ENCODE assay signal across 17 cellular contexts in the genomic region with DNA sequence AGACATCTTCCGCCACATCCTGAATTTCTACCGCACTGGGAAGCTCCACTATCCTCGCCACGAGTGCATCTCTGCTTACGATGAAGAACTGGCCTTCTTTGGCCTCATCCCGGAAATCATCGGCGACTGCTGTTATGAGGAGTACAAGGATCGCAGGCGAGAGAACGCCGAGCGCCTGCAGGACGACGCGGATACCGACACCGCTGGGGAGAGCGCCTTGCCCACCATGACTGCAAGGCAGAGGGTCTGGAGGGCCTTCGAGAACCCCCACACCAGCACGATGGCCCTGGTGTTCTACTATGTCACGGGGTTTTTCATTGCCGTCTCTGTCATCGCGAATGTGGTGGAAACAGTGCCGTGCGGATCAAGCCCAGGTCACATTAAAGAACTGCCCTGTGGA. TPM values are rescaled to one million over a fixed set of nuclear protein-coding genes. Genes with fewer than 3 reads are reported as not detected.
"Had no signal": no experiment of that assay in that cellular context is flagged by ENCODE, and none has a peak within 500 bp of the region (broad histone marks: within the 10 kb centered on the region; RNA-seq: fewer than 3 reads in every experiment).

No MANE protein-coding gene starts in this region.

- H3K9me3 ChIP-seq: ascending aorta, gastroesophageal sphincter, prostate gland, upper lobe of left lung had no signal

- H3K27me3 ChIP-seq: ascending aorta had no signal

- H3K4me3 ChIP-seq: ascending aorta, cardiac muscle cell, gastroesophageal sphincter, prostate gland, spleen, upper lobe of left lung had no signal

- H3K27ac ChIP-seq: ascending aorta, cardiac muscle cell, epithelial cell of prostate, gastroesophageal sphincter, prostate gland, spleen, upper lobe of left lung had no signal

- H3K27me3 Mint-ChIP-seq: effector memory CD8-positive, alpha-beta T cell had no signal

- ATAC-seq: activated naive CD8-positive, alpha-beta T cell treated with anti-CD3 and anti-CD28 coated beads, Interleukin-2, amount 50 U/mL, for 24 hours; effector memory CD8-positive, alpha-beta T cell; gastroesophageal sphincter; sciatic nerve; stimulated activated naive B cell treated with anti-CD40 and anti-IgM and Interleukin-4, amounts not matched to agents 10 μg/mL and 1 μg/mL and 100 μg/mL, for 72 hours had no signal

- DNase-seq: activated CD4-positive, alpha-beta T cell treated with anti-CD3 and anti-CD28 coated beads for 48 hours; activated naive CD4-positive, alpha-beta T cell treated with Interleukin-2 at 50 U/mL for 16 hours; activated naive CD8-positive, alpha-beta T cell treated with anti-CD3 and anti-CD28 coated beads, Interleukin-2, amount 50 U/mL, for 24 hours; cortex of kidney; effector memory CD8-positive, alpha-beta T cell; nucleus accumbens; spleen; stimulated activated CD4-positive, alpha-beta T cell treated with anti-CD3 and anti-CD28 coated beads, Interleukin-1b, Interleukin-23, amount 100 ng/mL, for 48 hours; stimulated activated naive B cell treated with anti-CD40 and anti-IgM and Interleukin-4, amounts not matched to agents 10 μg/mL and 1 μg/mL and 100 μg/mL, for 72 hours had no signal

- H3K4me1 ChIP-seq: ascending aorta had no signal

- H3K27ac Mint-ChIP-seq: activated naive CD8-positive, alpha-beta T cell treated with anti-CD3 and anti-CD28 coated beads, Interleukin-2, amount 50 U/mL, for 24 hours; effector memory CD8-positive, alpha-beta T cell; stimulated activated naive B cell treated with anti-CD40 and anti-IgM and Interleukin-4, amounts not matched to agents 10 μg/mL and 1 μg/mL and 100 μg/mL, for 72 hours had no signal

- H3K36me3 ChIP-seq: ascending aorta, cardiac muscle cell, gastroesophageal sphincter, prostate gland, spleen, upper lobe of left lung had no signal

- H3K4me3 Mint-ChIP-seq: activated naive CD8-positive, alpha-beta T cell treated with anti-CD3 and anti-CD28 coated beads, Interleukin-2, amount 50 U/mL, for 24 hours; effector memory CD8-positive, alpha-beta T cell; stimulated activated naive B cell treated with anti-CD40 and anti-IgM and Interleukin-4, amounts not matched to agents 10 μg/mL and 1 μg/mL and 100 μg/mL, for 72 hours had no signal

RNA-seq across cellular contexts. Expression of a gene that starts 1.9 kb away (rescaled TPM):
- total RNA-seq: T-helper 1 cell treated with Interleukin-12 subunit alpha and Interleukin-12 subunit beta and Interleukin-4 antibody, amounts not matched to agents 30 ng/mL and 1 ng/mL, for 36 hours had no signal
